Comparison of ENCODE assay signal across 8 cellular contexts in the genomic region with DNA sequence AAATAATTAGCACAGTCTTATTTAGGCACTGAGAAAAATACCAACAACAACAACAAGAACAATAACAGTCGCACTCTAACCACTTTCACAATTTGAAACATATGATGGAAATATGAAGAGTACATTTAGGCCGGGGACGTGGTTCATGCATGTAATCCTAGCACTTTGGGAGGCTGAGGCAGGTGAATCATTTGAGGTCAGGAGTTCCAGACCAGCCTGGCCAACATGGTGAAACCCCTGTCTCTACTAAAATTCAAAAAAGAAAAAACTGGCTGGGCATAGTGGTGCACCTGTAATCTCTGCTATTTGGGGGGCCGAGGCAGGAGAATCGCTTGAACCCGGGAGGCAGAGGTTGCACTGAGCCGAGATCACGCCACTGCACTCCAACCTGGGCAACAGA. TPM values are rescaled to one million over a fixed set of nuclear protein-coding genes. Genes with fewer than 3 reads are reported as not detected.
A peak's percentile ranks its signal among the peaks of the same experiment; 100 is the strongest.
DNase-seq lines count a peak whose midpoint lies in the region; ATAC-seq lines count a peak whose summit lies in the region.
"Not testable (repeated sequence)": the region's sequence is repeated elsewhere in the genome, so short reads cannot be mapped to it uniquely, and the experiment has no call there.

No MANE protein-coding gene starts in this region.

- POLR2A ChIA-PET in CD8-positive, alpha-beta memory T cell (lab: Charles Lee), result interaction anchor here (0.6 kb wide), 5 partner anchors 8 to 109 kb away, joined by 3 to 4 read pairs (median 3); no protein-coding TSS in a partner anchor
- POLR2A ChIA-PET in activated CD4-positive, alpha-beta memory T cell treated with anti-CD3 and anti-CD28 coated beads, Interleukin-2, amount 10 ng/mL, durations not matched to agents 7 days and 5 days (lab: Charles Lee), result interaction anchor here (2.3 to 3.2 kb wide), 2 partner anchors 17 to 19 kb away, joined by 10 to 18 read pairs; no protein-coding TSS in a partner anchor

- ATAC-seq in activated T-cell treated with anti-CD3 and anti-CD28 coated beads, Interleukin-2, amount 50 U/mL, for 72 hours (replicated peaks in 1 of 2); central memory CD8-positive, alpha-beta T cell (replicated peaks; ENCODE audit: extremely low read depth, poor library complexity, severe bottlenecking): not testable (repeated sequence)
- ATAC-seq in stimulated activated effector memory CD8-positive, alpha-beta T cell treated with anti-CD3 and anti-CD28 coated beads, Interleukin-12 subunit alpha, Interleukin-12 subunit beta, amount 100 ng/mL, for 72 hours, result peak; percentile 53

- CTCF ChIA-PET in CD8-positive, alpha-beta memory T cell (lab: Charles Lee), result interaction anchor here (1.1 to 3.3 kb wide), 4 partner anchors 12 to 114 kb away, joined by 4 to 13 read pairs (median 10); no protein-coding TSS in a partner anchor
- CTCF ChIA-PET in activated CD4-positive, alpha-beta memory T cell treated with anti-CD3 and anti-CD28 coated beads, Interleukin-2, amount 10 ng/mL, durations not matched to agents 7 days and 5 days (lab: Charles Lee), result interaction anchor here (0.6 to 1.3 kb wide), 2 partner anchors 8 to 166 kb away, joined by 4 read pairs; no protein-coding TSS in a partner anchor

- not testable (repeated sequence) for H3K27me3 ChIP-seq in BLaER1 treated with 17β-estradiol and CSF1 and Interleukin-3, amounts not matched to agents 10 nM and 100 nM; CD8-positive, alpha-beta memory T cell (ENCODE audit: insufficient read depth, low read length, poor library complexity, severe bottlenecking)

- H4K20me1 ChIP-seq in BLaER1 treated with 17β-estradiol and CSF1 and Interleukin-3, amounts not matched to agents 10 nM and 100 nM, result peaks cover 0 to 72% (median 4%) of the 10 kb centered on the region in 11 experiments; a peak in 8 of 22 replicates

- H3K9me3 ChIP-seq in BLaER1 treated with 17β-estradiol and CSF1 and Interleukin-3, amounts not matched to agents 10 nM and 100 nM (replicated peaks in 1 of 11), result peaks cover 5 to 11% (median 9%) of the 10 kb centered on the region in 11 experiments
- H3K9me3 ChIP-seq in CD8-positive, alpha-beta memory T cell (ENCODE audit: low read length), result not testable (repeated sequence)

- H3K27ac Mint-ChIP-seq in CD8-positive, alpha-beta memory T cell, result peak overlapping the region in 1 of 8 donors; percentile 31
- H3K27ac Mint-ChIP-seq in T-helper 2 cell treated with Interferon-gamma antibody and Interleukin-4, amounts not matched to agents 5 μg/mL and 100 μg/mL, for 36 hours, result peak overlapping the region; percentile 43
- H3K27ac Mint-ChIP-seq in activated CD4-positive, alpha-beta memory T cell treated with anti-CD3 and anti-CD28 coated beads, Interleukin-2, amount 10 ng/mL, durations not matched to agents 7 days and 5 days, result peak overlapping the region; percentile 58
- H3K27ac Mint-ChIP-seq in activated T-cell treated with anti-CD3 and anti-CD28 coated beads, Interleukin-2, amount 50 U/mL, for 72 hours, result peak overlapping the region; percentile 77
- H3K27ac Mint-ChIP-seq in activated naive CD4-positive, alpha-beta T cell treated with anti-CD3 and anti-CD28 coated beads, Interleukin-2, amount 50 U/mL, for 24 hours, result peak overlapping the region; percentile 93
- not testable (repeated sequence) for H3K27ac Mint-ChIP-seq in central memory CD8-positive, alpha-beta T cell (ENCODE audit: low read depth)
- H3K27ac Mint-ChIP-seq in stimulated activated effector memory CD8-positive, alpha-beta T cell treated with anti-CD3 and anti-CD28 coated beads, Interleukin-12 subunit alpha, Interleukin-12 subunit beta, amount 100 ng/mL, for 72 hours, result peak overlapping the region; percentile 32

- H3K4me2 ChIP-seq in BLaER1 treated with 17β-estradiol and CSF1 and Interleukin-3, amounts not matched to agents 10 nM and 100 nM, result peak overlapping the region in 6 of 11 experiments; percentile 36 to 62 (median 49); a peak in 4 of 22 replicates

- peaks cover 0 to 33% (median 11%) of the 10 kb centered on the region in 10 experiments; a peak in 14 of 20 replicates for H3K4me1 ChIP-seq in BLaER1 treated with 17β-estradiol and CSF1 and Interleukin-3, amounts not matched to agents 10 nM and 100 nM
- peaks cover 33% of the 10 kb centered on the region for H3K4me1 ChIP-seq in CD8-positive, alpha-beta memory T cell (ENCODE audit: insufficient read depth, low read length)

- peaks cover 58 to 80% (median 63%) of the 10 kb centered on the region in 3 donors for H3K4me1 Mint-ChIP-seq in CD8-positive, alpha-beta memory T cell
- peaks cover 52% of the 10 kb centered on the region for H3K4me1 Mint-ChIP-seq in T-helper 2 cell treated with Interferon-gamma antibody and Interleukin-4, amounts not matched to agents 5 μg/mL and 100 μg/mL, for 36 hours (ENCODE audit: low read depth)
- peaks cover 55% of the 10 kb centered on the region for H3K4me1 Mint-ChIP-seq in activated CD4-positive, alpha-beta memory T cell treated with anti-CD3 and anti-CD28 coated beads, Interleukin-2, amount 10 ng/mL, durations not matched to agents 7 days and 5 days
- peaks cover 65% of the 10 kb centered on the region for H3K4me1 Mint-ChIP-seq in activated T-cell treated with anti-CD3 and anti-CD28 coated beads, Interleukin-2, amount 50 U/mL, for 72 hours (ENCODE audit: low read depth)
- H3K4me1 Mint-ChIP-seq in activated naive CD4-positive, alpha-beta T cell treated with anti-CD3 and anti-CD28 coated beads, Interleukin-2, amount 50 U/mL, for 24 hours, result peaks cover 75% of the 10 kb centered on the region
- peaks cover 50% of the 10 kb centered on the region for H3K4me1 Mint-ChIP-seq in central memory CD8-positive, alpha-beta T cell
- peaks cover 51% of the 10 kb centered on the region for H3K4me1 Mint-ChIP-seq in stimulated activated effector memory CD8-positive, alpha-beta T cell treated with anti-CD3 and anti-CD28 coated beads, Interleukin-12 subunit alpha, Interleukin-12 subunit beta, amount 100 ng/mL, for 72 hours

- peaks cover under 1 to 17% (median 8%) of the 10 kb centered on the region in 11 experiments; a peak in 17 of 22 replicates for H3K36me3 ChIP-seq in BLaER1 treated with 17β-estradiol and CSF1 and Interleukin-3, amounts not matched to agents 10 nM and 100 nM
- H3K36me3 ChIP-seq in CD8-positive, alpha-beta memory T cell (ENCODE audit: insufficient read depth, low read length), result not testable (repeated sequence)

- H3K4me3 ChIP-seq in BLaER1 treated with 17β-estradiol and CSF1 and Interleukin-3, amounts not matched to agents 10 nM and 100 nM, result 0 out of 20 replicates have a peak overlapping the region, but pooled peaks of 1 of the 10 experiments have one; percentile 22
- not testable (repeated sequence) for H3K4me3 ChIP-seq in CD8-positive, alpha-beta memory T cell (ENCODE audit: low read length)

- not testable (repeated sequence) for H3K27ac ChIP-seq in BLaER1 treated with 17β-estradiol and CSF1 and Interleukin-3, amounts not matched to agents 10 nM and 100 nM; CD8-positive, alpha-beta memory T cell (ENCODE audit: low read depth, low read length)

- H3K27me3 Mint-ChIP-seq in CD8-positive, alpha-beta memory T cell; T-helper 2 cell treated with Interferon-gamma antibody and Interleukin-4, amounts not matched to agents 5 μg/mL and 100 μg/mL, for 36 hours (ENCODE audit: low read depth); activated CD4-positive, alpha-beta memory T cell treated with anti-CD3 and anti-CD28 coated beads, Interleukin-2, amount 10 ng/mL, durations not matched to agents 7 days and 5 days; activated T-cell treated with anti-CD3 and anti-CD28 coated beads, Interleukin-2, amount 50 U/mL, for 72 hours (ENCODE audit: low read depth); activated naive CD4-positive, alpha-beta T cell treated with anti-CD3 and anti-CD28 coated beads, Interleukin-2, amount 50 U/mL, for 24 hours; central memory CD8-positive, alpha-beta T cell: not testable (repeated sequence)

- peak overlapping the region in 5 of 7 donors; percentile 18 to 62 (median 33) for H3K4me3 Mint-ChIP-seq in CD8-positive, alpha-beta memory T cell
- H3K4me3 Mint-ChIP-seq in T-helper 2 cell treated with Interferon-gamma antibody and Interleukin-4, amounts not matched to agents 5 μg/mL and 100 μg/mL, for 36 hours, result peak overlapping the region; percentile 32
- peak overlapping the region; percentile 41 for H3K4me3 Mint-ChIP-seq in activated CD4-positive, alpha-beta memory T cell treated with anti-CD3 and anti-CD28 coated beads, Interleukin-2, amount 10 ng/mL, durations not matched to agents 7 days and 5 days
- H3K4me3 Mint-ChIP-seq in activated T-cell treated with anti-CD3 and anti-CD28 coated beads, Interleukin-2, amount 50 U/mL, for 72 hours, result peak overlapping the region; percentile 70 to 76
- H3K4me3 Mint-ChIP-seq in activated naive CD4-positive, alpha-beta T cell treated with anti-CD3 and anti-CD28 coated beads, Interleukin-2, amount 50 U/mL, for 24 hours, result peak overlapping the region; percentile 76
- peak overlapping the region; percentile 6 for H3K4me3 Mint-ChIP-seq in central memory CD8-positive, alpha-beta T cell
- peak overlapping the region; percentile 60 for H3K4me3 Mint-ChIP-seq in stimulated activated effector memory CD8-positive, alpha-beta T cell treated with anti-CD3 and anti-CD28 coated beads, Interleukin-12 subunit alpha, Interleukin-12 subunit beta, amount 100 ng/mL, for 72 hours

- not testable (repeated sequence) for DNase-seq in CD8-positive, alpha-beta memory T cell; T-helper 2 cell treated with Interferon-gamma antibody and Interleukin-4, amounts not matched to agents 5 μg/mL and 100 μg/mL, for 36 hours (ENCODE audit: low spot score); activated CD4-positive, alpha-beta memory T cell treated with anti-CD3 and anti-CD28 coated beads, Interleukin-2, amount 10 ng/mL, durations not matched to agents 7 days and 5 days; activated T-cell treated with anti-CD3 and anti-CD28 coated beads, Interleukin-2, amount 50 U/mL, for 72 hours; central memory CD8-positive, alpha-beta T cell (ENCODE audit: low spot score in 2 of 2); stimulated activated effector memory CD8-positive, alpha-beta T cell treated with anti-CD3 and anti-CD28 coated beads, Interleukin-12 subunit alpha, Interleukin-12 subunit beta, amount 100 ng/mL, for 72 hours (ENCODE audit: low spot score in 2 of 2)

- peaks cover 4 to 19% (median 11%) of the 10 kb centered on the region in 3 donors for H3K36me3 Mint-ChIP-seq in CD8-positive, alpha-beta memory T cell
- peaks cover 18% of the 10 kb centered on the region for H3K36me3 Mint-ChIP-seq in T-helper 2 cell treated with Interferon-gamma antibody and Interleukin-4, amounts not matched to agents 5 μg/mL and 100 μg/mL, for 36 hours (ENCODE audit: low read depth)
- H3K36me3 Mint-ChIP-seq in activated CD4-positive, alpha-beta memory T cell treated with anti-CD3 and anti-CD28 coated beads, Interleukin-2, amount 10 ng/mL, durations not matched to agents 7 days and 5 days (ENCODE audit: low read depth), result peaks cover 19% of the 10 kb centered on the region
- H3K36me3 Mint-ChIP-seq in activated T-cell treated with anti-CD3 and anti-CD28 coated beads, Interleukin-2, amount 50 U/mL, for 72 hours (ENCODE audit: insufficient read depth in 2 of 2); activated naive CD4-positive, alpha-beta T cell treated with anti-CD3 and anti-CD28 coated beads, Interleukin-2, amount 50 U/mL, for 24 hours; central memory CD8-positive, alpha-beta T cell (ENCODE audit: insufficient read depth): not testable (repeated sequence)
- H3K36me3 Mint-ChIP-seq in stimulated activated effector memory CD8-positive, alpha-beta T cell treated with anti-CD3 and anti-CD28 coated beads, Interleukin-12 subunit alpha, Interleukin-12 subunit beta, amount 100 ng/mL, for 72 hours, result peaks cover 32% of the 10 kb centered on the region

- H3K9ac ChIP-seq in BLaER1 treated with 17β-estradiol and CSF1 and Interleukin-3, amounts not matched to agents 10 nM and 100 nM, result not testable (repeated sequence)

- not testable (repeated sequence) for H3K9me3 Mint-ChIP-seq in CD8-positive, alpha-beta memory T cell; T-helper 2 cell treated with Interferon-gamma antibody and Interleukin-4, amounts not matched to agents 5 μg/mL and 100 μg/mL, for 36 hours; activated CD4-positive, alpha-beta memory T cell treated with anti-CD3 and anti-CD28 coated beads, Interleukin-2, amount 10 ng/mL, durations not matched to agents 7 days and 5 days; activated T-cell treated with anti-CD3 and anti-CD28 coated beads, Interleukin-2, amount 50 U/mL, for 72 hours; activated naive CD4-positive, alpha-beta T cell treated with anti-CD3 and anti-CD28 coated beads, Interleukin-2, amount 50 U/mL, for 24 hours; central memory CD8-positive, alpha-beta T cell; stimulated activated effector memory CD8-positive, alpha-beta T cell treated with anti-CD3 and anti-CD28 coated beads, Interleukin-12 subunit alpha, Interleukin-12 subunit beta, amount 100 ng/mL, for 72 hours

RNA-seq across cellular contexts. Expression of gene EPC1, which starts 18.4 kb away (rescaled TPM):
- total RNA-seq in CD8-positive, alpha-beta memory T cell, result 10 to 100 TPM; 40.9 to 41.3 TPM
- 45.3 TPM for polyA plus RNA-seq in CD8-positive, alpha-beta memory T cell
- total RNA-seq in activated CD4-positive, alpha-beta memory T cell treated with anti-CD3 and anti-CD28 coated beads, Interleukin-2, amount 10 ng/mL, durations not matched to agents 7 days and 5 days, result 10 to 100 TPM; 41.6 to 43.0 TPM
- total RNA-seq in activated T-cell treated with anti-CD3 and anti-CD28 coated beads, Interleukin-2, amount 50 U/mL, for 72 hours, result 10 to 100 TPM; 36.0 to 38.3 TPM

Comparison
In these comparisons a context has a peak if more than half of its experiments do, and no peak if none do; other contexts are left out.
1. H3K4me3 Mint-ChIP-seq: peak in every context shown above with its lines; median percentile 76 in activated naive CD4-positive, alpha-beta T cell treated with anti-CD3 and anti-CD28 coated beads, Interleukin-2, amount 50 U/mL, for 24 hours; 73 in activated T-cell treated with anti-CD3 and anti-CD28 coated beads, Interleukin-2, amount 50 U/mL, for 72 hours; 60 in stimulated activated effector memory CD8-positive, alpha-beta T cell treated with anti-CD3 and anti-CD28 coated beads, Interleukin-12 subunit alpha, Interleukin-12 subunit beta, amount 100 ng/mL, for 72 hours; 41 in activated CD4-positive, alpha-beta memory T cell treated with anti-CD3 and anti-CD28 coated beads, Interleukin-2, amount 10 ng/mL, durations not matched to agents 7 days and 5 days; 33 in CD8-positive, alpha-beta memory T cell; 32 in T-helper 2 cell treated with Interferon-gamma antibody and Interleukin-4, amounts not matched to agents 5 μg/mL and 100 μg/mL, for 36 hours; 6 in central memory CD8-positive, alpha-beta T cell.